ENCODE assay signal across 15 cellular contexts in genomic region chr3:151852074-151852811, GRCh38. TPM values are rescaled to one million over a fixed set of nuclear protein-coding genes. Genes with fewer than 3 reads are reported as not detected.
"Had no signal": no experiment of that assay in that cellular context is flagged by ENCODE, and none has a peak within 500 bp of the region (broad histone marks: within the 10 kb centered on the region; RNA-seq: fewer than 3 reads in every experiment).

No MANE protein-coding gene starts in this region.

- H3K9me3 ChIP-seq: colonic mucosa, ovary, sigmoid colon had no signal

- H3K4me1 ChIP-seq: colonic mucosa, esophagus muscularis mucosa, sigmoid colon had no signal

- DNase-seq: activated B cell treated with CpG ODN at 0.5 μM for 24 hours; activated CD4-positive, alpha-beta T cell treated with anti-CD3 and anti-CD28 coated beads, Interleukin-2, amount 10 ng/mL, durations not matched to agents 24 days and 14 days; activated CD8-positive, alpha-beta T cell treated with anti-CD3 and anti-CD28 coated beads, Interleukin-2, amount 10 ng/mL, durations not matched to agents 7 days and 5 days; activated gamma-delta T cell treated with Interleukin-2 at 50 U/mL for 16 hours; amniotic stem cell; central memory CD4-positive, alpha-beta T cell; colonic mucosa; hippocampal formation; ovary; sigmoid colon; stimulated activated CD4-positive, alpha-beta T cell treated with anti-CD3 and anti-CD28 coated beads, Interleukin-1b, Interleukin-23, amount 100 ng/mL, for 48 hours; T-helper 17 cell had no signal

- H3K4me3 ChIP-seq: colonic mucosa, esophagus muscularis mucosa, ovary, sigmoid colon had no signal

- H3K27ac ChIP-seq: colonic mucosa, esophagus muscularis mucosa, ovary, sigmoid colon had no signal

- ATAC-seq: activated CD8-positive, alpha-beta T cell treated with anti-CD3 and anti-CD28 coated beads, Interleukin-2, amount 10 ng/mL, durations not matched to agents 7 days and 5 days; T-helper 17 cell had no signal

- H3K36me3 ChIP-seq: colonic mucosa, esophagus muscularis mucosa, ovary, sigmoid colon had no signal

- H3K27me3 ChIP-seq: colonic mucosa, esophagus muscularis mucosa, ovary, sigmoid colon had no signal

RNA-seq across cellular contexts. Expression of gene SUCNR1, which starts 21.2 kb away (rescaled TPM):
- total RNA-seq: activated B cell treated with CpG ODN at 0.5 μM for 24 hours; activated CD4-positive, alpha-beta T cell treated with anti-CD3 and anti-CD28 coated beads, Interleukin-2, amount 10 ng/mL, durations not matched to agents 24 days and 14 days; activated CD8-positive, alpha-beta T cell treated with anti-CD3 and anti-CD28 coated beads, Interleukin-2, amount 10 ng/mL, durations not matched to agents 7 days and 5 days had no signal
- polyA plus RNA-seq: neural cell had no signal

RNA-seq across cellular contexts. Expression of gene AADAC, which starts 38.3 kb away (rescaled TPM):
- total RNA-seq: activated B cell treated with CpG ODN at 0.5 μM for 24 hours; activated CD4-positive, alpha-beta T cell treated with anti-CD3 and anti-CD28 coated beads, Interleukin-2, amount 10 ng/mL, durations not matched to agents 24 days and 14 days; activated CD8-positive, alpha-beta T cell treated with anti-CD3 and anti-CD28 coated beads, Interleukin-2, amount 10 ng/mL, durations not matched to agents 7 days and 5 days; esophagus muscularis mucosa; pulmonary artery endothelial cell; sigmoid colon; T-helper 17 cell had no signal
- polyA plus RNA-seq: neural cell, sigmoid colon had no signal
